8 cellular contexts compared by ENCODE assay signal in genomic region chr1:166166701-166167394, GRCh38. TPM values are rescaled to one million over a fixed set of nuclear protein-coding genes. Genes with fewer than 3 reads are reported as not detected.
DNase-seq lines count a peak whose midpoint lies in the region; ATAC-seq and TF ChIP-seq lines count a peak whose summit lies in the region.

TSS of gene FAM78B (minus strand) at chr1:166167001. CDS start at chr1:166166248, 753 bp downstream.

- CTCF ChIA-PET in activated CD8-positive, alpha-beta memory T cell treated with anti-CD3 and anti-CD28 coated beads, Interleukin-2, amount 10 ng/mL, durations not matched to agents 7 days and 5 days (lab: Charles Lee), result no interaction called here

- peaks cover 9% of the 10 kb centered on the region for H3K4me1 Mint-ChIP-seq in activated CD8-positive, alpha-beta memory T cell treated with anti-CD3 and anti-CD28 coated beads, Interleukin-2, amount 10 ng/mL, durations not matched to agents 7 days and 5 days

- peak; percentile 47 for ATAC-seq in GM18907 (IDR thresholded peaks at IDR 0.05; ENCODE audit: unreplicated experiment)
- peak; percentile 42 for ATAC-seq in HG03108 (IDR thresholded peaks at IDR 0.05; ENCODE audit: unreplicated experiment)
- ATAC-seq in activated CD8-positive, alpha-beta memory T cell treated with anti-CD3 and anti-CD28 coated beads, Interleukin-2, amount 10 ng/mL, durations not matched to agents 7 days and 5 days, result peak; percentile 63

- H3K9me3 Mint-ChIP-seq in activated CD8-positive, alpha-beta memory T cell treated with anti-CD3 and anti-CD28 coated beads, Interleukin-2, amount 10 ng/mL, durations not matched to agents 7 days and 5 days (ENCODE audit: low read depth), result no peaks in the 10 kb centered on the region

- H3K4me3 ChIP-seq in AG09309 (ENCODE audit: control insufficient read depth, low read depth, low read length), result peak within 1 kb of the TSS; percentile 49

- H3K27ac Mint-ChIP-seq in activated CD8-positive, alpha-beta memory T cell treated with anti-CD3 and anti-CD28 coated beads, Interleukin-2, amount 10 ng/mL, durations not matched to agents 7 days and 5 days, result peak within 1 kb of the TSS; percentile 34

- TF ChIP-seq CTCF in AG09309 (IDR thresholded peaks at IDR 0.05; ENCODE audit: control insufficient read depth, insufficient read depth, low read depth, low read length, missing control alignments), result no peak

- no peaks in the 10 kb centered on the region for H3K36me3 Mint-ChIP-seq in activated CD8-positive, alpha-beta memory T cell treated with anti-CD3 and anti-CD28 coated beads, Interleukin-2, amount 10 ng/mL, durations not matched to agents 7 days and 5 days

- H3K27me3 Mint-ChIP-seq in activated CD8-positive, alpha-beta memory T cell treated with anti-CD3 and anti-CD28 coated beads, Interleukin-2, amount 10 ng/mL, durations not matched to agents 7 days and 5 days, result peaks cover 62% of the 10 kb centered on the region

- no peak for DNase-seq in AG09309 (ENCODE audit: low read depth)
- peak; percentile 96 for DNase-seq in NCI-H82 (lab: John Stamatoyannopoulos, UW)
- peak; percentile 66 for DNase-seq in activated CD8-positive, alpha-beta memory T cell treated with anti-CD3 and anti-CD28 coated beads, Interleukin-2, amount 10 ng/mL, durations not matched to agents 7 days and 5 days
- peak; percentile 34 for DNase-seq in epidermal melanocyte (ENCODE audit: insufficient read length, low spot score)
- peak; percentile 67 for DNase-seq in midbrain (lab: John Stamatoyannopoulos, UW)
- DNase-seq in stimulated activated CD8-positive, alpha-beta memory T cell treated with anti-CD3 and anti-CD28 coated beads, Interleukin-7, amount 100 ng/mL, for 24 hours (ENCODE audit: low read depth), result peak; percentile 33

- peak within 1 kb of the TSS; percentile 50 for H3K4me3 Mint-ChIP-seq in activated CD8-positive, alpha-beta memory T cell treated with anti-CD3 and anti-CD28 coated beads, Interleukin-2, amount 10 ng/mL, durations not matched to agents 7 days and 5 days

RNA-seq across cellular contexts. Expression of gene FAM78B, which starts in this region (rescaled TPM):
- total RNA-seq in activated CD8-positive, alpha-beta memory T cell treated with anti-CD3 and anti-CD28 coated beads, Interleukin-2, amount 10 ng/mL, durations not matched to agents 7 days and 5 days, result under 1 TPM; 0.15 to 0.82 TPM

Comparison
In these comparisons a context has a peak if more than half of its experiments do, and no peak if none do; other contexts are left out.
1. Peak in DNase-seq and ATAC-seq in activated CD8-positive, alpha-beta memory T cell treated with anti-CD3 and anti-CD28 coated beads, Interleukin-2, amount 10 ng/mL, durations not matched to agents 7 days and 5 days; RNA of the gene not detected or under 1 TPM.